Comparison of ENCODE assay signal across 1 cellular context in the genomic region with DNA sequence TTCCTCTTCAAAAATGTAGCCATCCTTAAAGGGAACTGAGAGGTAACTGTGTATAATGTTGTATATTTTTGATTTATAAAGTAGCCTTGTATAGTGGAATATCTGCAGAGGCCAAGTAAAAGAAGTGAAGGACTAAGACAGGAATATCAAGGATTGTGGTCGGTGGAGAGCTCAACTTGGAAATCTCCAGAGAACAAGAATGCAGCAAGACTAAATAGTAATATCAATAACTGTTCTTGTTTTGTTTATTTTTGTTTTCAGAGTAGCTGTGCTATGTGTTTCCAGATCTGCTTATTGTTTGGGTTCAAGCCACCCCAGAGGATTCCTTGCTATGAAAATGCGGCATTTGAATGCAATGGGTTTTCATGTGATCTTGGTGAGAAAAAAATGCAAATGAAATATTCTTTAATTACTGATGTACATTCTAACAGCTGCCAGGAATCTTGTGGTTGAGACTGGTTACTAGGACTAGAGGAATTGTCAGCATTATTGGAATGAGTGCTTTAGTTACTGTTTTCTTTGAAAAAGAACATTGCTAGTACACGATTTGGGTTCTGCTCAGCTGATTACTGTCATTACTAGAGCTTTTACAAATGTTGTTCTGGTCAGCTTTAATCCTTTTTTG.
TF ChIP-seq lines count a peak whose summit lies in the region.

No MANE protein-coding gene starts in this region.

TF ChIP-seq in IMR-90, 13 proteins besides CTCF, POLR2A, EP300 and RAD21:
- no peak for TF ChIP-seq SMC3 (IDR thresholded peaks at IDR 0.05; ENCODE audit: low read depth, low read length)
- TF ChIP-seq FOS (IDR thresholded peaks at IDR 0.05; ENCODE audit: low read depth, low read length): no peak
- no peak for TF ChIP-seq CEBPB (IDR thresholded peaks at IDR 0.05; ENCODE audit: low read depth, low read length)
- TF ChIP-seq MAFK (IDR thresholded peaks at IDR 0.05; ENCODE audit: low read depth, low read length): no peak
- TF ChIP-seq, protein P1, sequence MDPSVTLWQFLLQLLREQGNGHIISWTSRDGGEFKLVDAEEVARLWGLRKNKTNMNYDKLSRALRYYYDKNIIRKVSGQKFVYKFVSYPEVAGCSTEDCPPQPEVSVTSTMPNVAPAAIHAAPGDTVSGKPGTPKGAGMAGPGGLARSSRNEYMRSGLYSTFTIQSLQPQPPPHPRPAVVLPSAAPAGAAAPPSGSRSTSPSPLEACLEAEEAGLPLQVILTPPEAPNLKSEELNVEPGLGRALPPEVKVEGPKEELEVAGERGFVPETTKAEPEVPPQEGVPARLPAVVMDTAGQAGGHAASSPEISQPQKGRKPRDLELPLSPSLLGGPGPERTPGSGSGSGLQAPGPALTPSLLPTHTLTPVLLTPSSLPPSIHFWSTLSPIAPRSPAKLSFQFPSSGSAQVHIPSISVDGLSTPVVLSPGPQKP (IDR thresholded peaks at IDR 0.05; ENCODE audit: borderline replicate concordance, low read depth, low read length): no peak
- TF ChIP-seq, protein P2, sequence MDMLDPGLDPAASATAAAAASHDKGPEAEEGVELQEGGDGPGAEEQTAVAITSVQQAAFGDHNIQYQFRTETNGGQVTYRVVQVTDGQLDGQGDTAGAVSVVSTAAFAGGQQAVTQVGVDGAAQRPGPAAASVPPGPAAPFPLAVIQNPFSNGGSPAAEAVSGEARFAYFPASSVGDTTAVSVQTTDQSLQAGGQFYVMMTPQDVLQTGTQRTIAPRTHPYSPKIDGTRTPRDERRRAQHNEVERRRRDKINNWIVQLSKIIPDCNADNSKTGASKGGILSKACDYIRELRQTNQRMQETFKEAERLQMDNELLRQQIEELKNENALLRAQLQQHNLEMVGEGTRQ (IDR thresholded peaks at IDR 0.05; ENCODE audit: low read depth, low read length): no peak
- no peak for TF ChIP-seq MAZ (IDR thresholded peaks at IDR 0.05; ENCODE audit: borderline replicate concordance, low read depth, low read length)
- TF ChIP-seq BHLHE40 (IDR thresholded peaks at IDR 0.05; ENCODE audit: low read depth, low read length): no peak
- TF ChIP-seq RCOR1 (IDR thresholded peaks at IDR 0.05; ENCODE audit: insufficient replicate concordance, low read length): no peak
- TF ChIP-seq MXI1 (IDR thresholded peaks at IDR 0.05; ENCODE audit: borderline replicate concordance, low read depth, low read length): no peak
- no peak for TF ChIP-seq RFX5 (IDR thresholded peaks at IDR 0.05; ENCODE audit: low read depth, low read length)
- TF ChIP-seq CHD1 (IDR thresholded peaks at IDR 0.05; ENCODE audit: low read depth, low read length): no peak
- no peak for TF ChIP-seq NFE2L2 (IDR thresholded peaks at IDR 0.05; ENCODE audit: low read depth, low read length)
